Comparison of ENCODE assay signal across 8 cellular contexts in genomic region chr2:162890690-162891311, GRCh38. TPM values are rescaled to one million over a fixed set of nuclear protein-coding genes. Genes with fewer than 3 reads are reported as not detected.
DNase-seq lines count a peak whose midpoint lies in the region; ATAC-seq and FAIRE-seq lines count a peak whose summit lies in the region.

No MANE protein-coding gene starts in this region.

- no peaks in the 10 kb centered on the region for H3K4me1 Mint-ChIP-seq in activated CD8-positive, alpha-beta T cell treated with anti-CD3 and anti-CD28 coated beads, Interleukin-2, amount 10 ng/mL, durations not matched to agents 7 days and 5 days (ENCODE audit: low read depth)
- no peaks in the 10 kb centered on the region for H3K4me1 Mint-ChIP-seq in stimulated activated effector memory CD8-positive, alpha-beta T cell treated with anti-CD3 and anti-CD28 coated beads, Interleukin-12 subunit alpha, Interleukin-12 subunit beta, amount 100 ng/mL, for 72 hours

- no peaks in the 10 kb centered on the region for H3K36me3 Mint-ChIP-seq in activated CD8-positive, alpha-beta T cell treated with anti-CD3 and anti-CD28 coated beads, Interleukin-2, amount 10 ng/mL, durations not matched to agents 7 days and 5 days (ENCODE audit: low read depth)
- H3K36me3 Mint-ChIP-seq in stimulated activated effector memory CD8-positive, alpha-beta T cell treated with anti-CD3 and anti-CD28 coated beads, Interleukin-12 subunit alpha, Interleukin-12 subunit beta, amount 100 ng/mL, for 72 hours: no peaks in the 10 kb centered on the region

- POLR2A ChIA-PET in activated CD8-positive, alpha-beta T cell treated with anti-CD3 and anti-CD28 coated beads, Interleukin-2, amount 10 ng/mL, durations not matched to agents 7 days and 5 days (lab: Charles Lee): no interaction called here

- ATAC-seq in HG03095 (IDR thresholded peaks at IDR 0.05; ENCODE audit: unreplicated experiment): peak; percentile 91
- no peak for ATAC-seq in activated CD8-positive, alpha-beta T cell treated with anti-CD3 and anti-CD28 coated beads, Interleukin-2, amount 10 ng/mL, durations not matched to agents 7 days and 5 days
- ATAC-seq in stimulated activated effector memory CD8-positive, alpha-beta T cell treated with anti-CD3 and anti-CD28 coated beads, Interleukin-12 subunit alpha, Interleukin-12 subunit beta, amount 100 ng/mL, for 72 hours: no peak

- CTCF ChIA-PET in activated CD8-positive, alpha-beta T cell treated with anti-CD3 and anti-CD28 coated beads, Interleukin-2, amount 10 ng/mL, durations not matched to agents 7 days and 5 days (lab: Charles Lee): interaction anchor here (1.2 kb wide), 1 partner anchor 8 kb away, joined by 8 read pairs; no protein-coding TSS in a partner anchor

- no peaks in the 10 kb centered on the region for H3K27me3 Mint-ChIP-seq in activated CD8-positive, alpha-beta T cell treated with anti-CD3 and anti-CD28 coated beads, Interleukin-2, amount 10 ng/mL, durations not matched to agents 7 days and 5 days (ENCODE audit: low read depth)

- peak; percentile 93 for FAIRE-seq in GM19239 (lab: Jason Lieb, UNC)

- no peak overlapping the region for H3K4me3 Mint-ChIP-seq in activated CD8-positive, alpha-beta T cell treated with anti-CD3 and anti-CD28 coated beads, Interleukin-2, amount 10 ng/mL, durations not matched to agents 7 days and 5 days
- no peak overlapping the region for H3K4me3 Mint-ChIP-seq in stimulated activated effector memory CD8-positive, alpha-beta T cell treated with anti-CD3 and anti-CD28 coated beads, Interleukin-12 subunit alpha, Interleukin-12 subunit beta, amount 100 ng/mL, for 72 hours

- DNase-seq in EH (ENCODE audit: low read depth) (peak; percentile 44), GM19239 (ENCODE audit: insufficient read length, low spot score) (peak; percentile 4), NCI-H2081 (lab: John Stamatoyannopoulos, UW) (peak; percentile 66 to 78), iPS-NIHi11 (ENCODE audit: low spot score) (peak; percentile 48), NCI-H187 (lab: John Stamatoyannopoulos, UW) (no peak)
- DNase-seq in activated CD8-positive, alpha-beta T cell treated with anti-CD3 and anti-CD28 coated beads, Interleukin-2, amount 10 ng/mL, durations not matched to agents 7 days and 5 days: peak; percentile 42
- DNase-seq in stimulated activated effector memory CD8-positive, alpha-beta T cell treated with anti-CD3 and anti-CD28 coated beads, Interleukin-12 subunit alpha, Interleukin-12 subunit beta, amount 100 ng/mL, for 72 hours (ENCODE audit: low spot score in 2 of 2): no peak

- no peak overlapping the region for H3K27ac Mint-ChIP-seq in activated CD8-positive, alpha-beta T cell treated with anti-CD3 and anti-CD28 coated beads, Interleukin-2, amount 10 ng/mL, durations not matched to agents 7 days and 5 days
- no peak overlapping the region for H3K27ac Mint-ChIP-seq in stimulated activated effector memory CD8-positive, alpha-beta T cell treated with anti-CD3 and anti-CD28 coated beads, Interleukin-12 subunit alpha, Interleukin-12 subunit beta, amount 100 ng/mL, for 72 hours

- no peaks in the 10 kb centered on the region for H3K9me3 Mint-ChIP-seq in activated CD8-positive, alpha-beta T cell treated with anti-CD3 and anti-CD28 coated beads, Interleukin-2, amount 10 ng/mL, durations not matched to agents 7 days and 5 days (ENCODE audit: insufficient read depth)
- H3K9me3 Mint-ChIP-seq in stimulated activated effector memory CD8-positive, alpha-beta T cell treated with anti-CD3 and anti-CD28 coated beads, Interleukin-12 subunit alpha, Interleukin-12 subunit beta, amount 100 ng/mL, for 72 hours: peaks cover 4% of the 10 kb centered on the region

RNA-seq across cellular contexts. Expression of gene KCNH7, which starts 52.2 kb away (rescaled TPM):
- total RNA-seq in activated CD8-positive, alpha-beta T cell treated with anti-CD3 and anti-CD28 coated beads, Interleukin-2, amount 10 ng/mL, durations not matched to agents 7 days and 5 days: not detected

Comparison
In these comparisons a context has a peak if more than half of its experiments do, and no peak if none do; other contexts are left out.
1. DNase-seq: peak in EH (single experiment), GM19239 (single experiment), NCI-H2081 (2 of 2), activated CD8-positive, alpha-beta T cell treated with anti-CD3 and anti-CD28 coated beads, Interleukin-2, amount 10 ng/mL, durations not matched to agents 7 days and 5 days (single experiment) and iPS-NIHi11 (single experiment); none in stimulated activated effector memory CD8-positive, alpha-beta T cell treated with anti-CD3 and anti-CD28 coated beads, Interleukin-12 subunit alpha, Interleukin-12 subunit beta, amount 100 ng/mL, for 72 hours (0 of 2) and NCI-H187 (0 of 2).